In the genomic region with DNA sequence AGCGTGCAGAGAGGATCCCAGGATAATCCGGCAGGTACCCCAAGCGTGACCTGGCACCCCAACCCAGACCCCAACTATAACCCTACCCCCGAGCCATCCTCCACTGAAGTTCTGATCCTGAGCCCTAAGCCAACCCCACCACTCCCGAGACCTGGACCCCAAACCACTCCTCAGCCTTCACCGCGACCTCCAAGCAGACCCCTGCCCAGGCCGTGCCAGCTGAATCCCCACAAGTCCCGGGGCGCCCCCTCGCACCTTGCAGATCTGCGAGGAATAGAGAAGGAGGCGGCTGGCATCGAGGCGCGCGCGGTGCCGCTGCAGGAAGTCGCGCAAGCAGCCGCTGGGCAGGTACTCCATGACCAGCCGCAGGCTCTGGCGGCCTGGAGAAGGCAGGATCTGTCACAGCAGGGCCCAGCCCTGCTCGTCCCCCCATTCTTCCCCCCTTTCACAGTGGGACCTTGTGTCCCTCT, we compare ENCODE assay signal across 1 cellular context.
TF ChIP-seq lines count a peak whose summit lies in the region.

No MANE protein-coding gene starts in this region.

TF ChIP-seq in HEK293, 187 proteins besides CTCF, POLR2A, EP300 and RAD21 (continued from another document):
- TF ChIP-seq, protein P1, sequence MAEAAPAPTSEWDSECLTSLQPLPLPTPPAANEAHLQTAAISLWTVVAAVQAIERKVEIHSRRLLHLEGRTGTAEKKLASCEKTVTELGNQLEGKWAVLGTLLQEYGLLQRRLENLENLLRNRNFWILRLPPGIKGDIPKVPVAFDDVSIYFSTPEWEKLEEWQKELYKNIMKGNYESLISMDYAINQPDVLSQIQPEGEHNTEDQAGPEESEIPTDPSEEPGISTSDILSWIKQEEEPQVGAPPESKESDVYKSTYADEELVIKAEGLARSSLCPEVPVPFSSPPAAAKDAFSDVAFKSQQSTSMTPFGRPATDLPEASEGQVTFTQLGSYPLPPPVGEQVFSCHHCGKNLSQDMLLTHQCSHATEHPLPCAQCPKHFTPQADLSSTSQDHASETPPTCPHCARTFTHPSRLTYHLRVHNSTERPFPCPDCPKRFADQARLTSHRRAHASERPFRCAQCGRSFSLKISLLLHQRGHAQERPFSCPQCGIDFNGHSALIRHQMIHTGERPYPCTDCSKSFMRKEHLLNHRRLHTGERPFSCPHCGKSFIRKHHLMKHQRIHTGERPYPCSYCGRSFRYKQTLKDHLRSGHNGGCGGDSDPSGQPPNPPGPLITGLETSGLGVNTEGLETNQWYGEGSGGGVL (tag by site-specific recombination; IDR thresholded peaks at IDR 0.05) = no peak
TF ChIP-seq in HEK293: peak in this region for 0.
